In genomic region chrX:153494061-153494460, GRCh38 we compare ENCODE assay signal across 18 cellular contexts. TPM values are rescaled to one million over a fixed set of nuclear protein-coding genes. Genes with fewer than 3 reads are reported as not detected.
DNase-seq lines count a peak whose midpoint lies in the region; ATAC-seq and TF ChIP-seq lines count a peak whose summit lies in the region.
"Had no signal": no experiment of that assay in that cellular context is flagged by ENCODE, and none has a peak within 500 bp of the region (broad histone marks: within the 10 kb centered on the region; RNA-seq: fewer than 3 reads in every experiment).

No MANE protein-coding gene starts in this region.

- H3K4me1 ChIP-seq in lower lobe of right lung (no peaks in the 10 kb centered on the region), tibial artery (peaks cover 0 to 64% (median 43%) of the 10 kb centered on the region in 4 donors), endodermal cell (ENCODE audit: control insufficient read depth, insufficient read depth, low read length) (no peaks in the 10 kb centered on the region)
- H3K4me1 ChIP-seq: upper lobe of right lung had no signal

- TF ChIP-seq CTCF in choroid plexus epithelial cell (conservative IDR thresholded peaks at IDR 0.05; ENCODE audit: low read depth, low read length) (no peak), lower lobe of right lung (IDR thresholded peaks at IDR 0.05) (no peak), tibial artery (IDR thresholded peaks at IDR 0.05) (no peak), endodermal cell (conservative IDR thresholded peaks at IDR 0.05) (no peak)

- intact Hi-C loops in lower lobe of right lung (cut with DNase I) = no loop called here
- intact Hi-C loops in tibial artery (cut with DNase I; ENCODE audit: low total_unique reads) = no loop called here

- no peak overlapping the region for H3K9ac ChIP-seq in endodermal cell (ENCODE audit: extremely low read depth, low read length, poor library complexity, severe bottlenecking)

- ATAC-seq in lower lobe of right lung = no peak
- no peak for ATAC-seq in GM21576 (IDR thresholded peaks at IDR 0.05; ENCODE audit: unreplicated experiment)
- ATAC-seq: naive thymus-derived CD8-positive, alpha-beta T cell; T-cell had no signal

- H3K27me3 ChIP-seq in lower lobe of right lung (ENCODE audit: low read depth) = no peaks in the 10 kb centered on the region
- H3K27me3 ChIP-seq in tibial artery = no peaks in the 10 kb centered on the region
- H3K27me3 ChIP-seq in endodermal cell (ENCODE audit: control insufficient read depth, insufficient read depth, low read length, poor library complexity, severe bottlenecking) = no peaks in the 10 kb centered on the region
- H3K27me3 ChIP-seq: cardiac muscle cell, upper lobe of right lung had no signal

- no peaks in the 10 kb centered on the region for H3K27me3 Mint-ChIP-seq in endodermal cell (ENCODE audit: insufficient read depth)
- H3K27me3 Mint-ChIP-seq: activated B cell treated with CpG ODN at 0.5 μM for 24 hours had no signal

- no peak overlapping the region for H3K27ac Mint-ChIP-seq in endodermal cell
- H3K27ac Mint-ChIP-seq: activated B cell treated with CpG ODN at 0.5 μM for 24 hours, T-cell had no signal

- peaks cover 48% of the 10 kb centered on the region for H3K9me3 Mint-ChIP-seq in endodermal cell
- H3K9me3 Mint-ChIP-seq: activated B cell treated with CpG ODN at 0.5 μM for 24 hours; naive thymus-derived CD8-positive, alpha-beta T cell; T-cell had no signal

- 85 to 100% methylated on average over 1 to 9 of the region's 12 CpGs for WGBS in endodermal cell (ENCODE audit: insufficient coverage in 1 of 2, insufficient read length in 1 of 2), 2 experiments

- H3K9me3 ChIP-seq in lower lobe of right lung (no peaks in the 10 kb centered on the region), tibial artery (no peaks in the 10 kb centered on the region), endodermal cell (ENCODE audit: control insufficient read depth, low read length) (no peaks in the 10 kb centered on the region)
- H3K9me3 ChIP-seq: upper lobe of right lung had no signal

- peak; percentile 17 for DNase-seq in ELR (ENCODE audit: low read depth)
- peak; percentile 15 for DNase-seq in choroid plexus epithelial cell (ENCODE audit: low read depth)
- DNase-seq in lower lobe of right lung = no peak
- DNase-seq in tibial artery = peak in 1 of 2 donors; percentile 43
- no peak for DNase-seq in endodermal cell
- no peak for DNase-seq in NCI-H510A (lab: John Stamatoyannopoulos, UW)
- DNase-seq: activated B cell treated with CpG ODN at 0.5 μM for 24 hours; activated naive CD4-positive, alpha-beta T cell treated with Interleukin-2 at 50 U/mL for 16 hours; DMS53; naive thymus-derived CD8-positive, alpha-beta T cell; NCI-H2029 treated with DMSO at 0.1 percent for 48 hours; NCI-H526; stimulated activated CD4-positive, alpha-beta T cell treated with anti-CD3 and anti-CD28 coated beads, Interleukin-4, amount 100 ng/mL, for 1 hour; T-cell; upper lobe of right lung had no signal

- H3K4me3 ChIP-seq in choroid plexus epithelial cell (ENCODE audit: low read depth, low read length) (no peak overlapping the region), lower lobe of right lung (peak overlapping the region; percentile 8), tibial artery (peak overlapping the region; percentile 64 to 69), endodermal cell (ENCODE audit: low read length) (no peak overlapping the region)
- H3K4me3 ChIP-seq: cardiac muscle cell, upper lobe of right lung had no signal

- no peaks in the 10 kb centered on the region for H3K4me1 Mint-ChIP-seq in endodermal cell
- H3K4me1 Mint-ChIP-seq: activated B cell treated with CpG ODN at 0.5 μM for 24 hours, T-cell had no signal

- no peak overlapping the region for H3K4me3 Mint-ChIP-seq in endodermal cell
- H3K4me3 Mint-ChIP-seq: activated B cell treated with CpG ODN at 0.5 μM for 24 hours; naive thymus-derived CD8-positive, alpha-beta T cell; T-cell had no signal

- H3K27ac ChIP-seq in lower lobe of right lung (peak overlapping the region; percentile 36), tibial artery (peak overlapping the region; percentile 86 to 93), endodermal cell (ENCODE audit: low read depth, low read length) (no peak overlapping the region)
- H3K27ac ChIP-seq: cardiac muscle cell, upper lobe of right lung had no signal

- H3K36me3 ChIP-seq in lower lobe of right lung (no peaks in the 10 kb centered on the region), tibial artery (no peaks in the 10 kb centered on the region), endodermal cell (ENCODE audit: control insufficient read depth, insufficient read depth, low read length) (no peaks in the 10 kb centered on the region)
- H3K36me3 ChIP-seq: cardiac muscle cell, upper lobe of right lung had no signal

- no peaks in the 10 kb centered on the region for H3K36me3 Mint-ChIP-seq in endodermal cell (ENCODE audit: low read depth)
- H3K36me3 Mint-ChIP-seq: naive thymus-derived CD8-positive, alpha-beta T cell; T-cell had no signal

RNA-seq across cellular contexts. Expression of gene BGN, which starts 0.7 kb away (rescaled TPM):
- total RNA-seq in lower lobe of right lung = 157 TPM
- total RNA-seq in endodermal cell = 1 to 10 TPM; 1.2 to 1.6 TPM
- polyA plus RNA-seq in endodermal cell (2013, experiment 1 of 2) = 19.2 TPM
- polyA plus RNA-seq in endodermal cell (2013, experiment 2 of 2) = 20.4 TPM
- total RNA-seq: activated B cell treated with CpG ODN at 0.5 μM for 24 hours; naive thymus-derived CD8-positive, alpha-beta T cell had no signal
- polyA plus RNA-seq: naive thymus-derived CD8-positive, alpha-beta T cell had no signal

RNA-seq across cellular contexts. Expression of gene ATP2B3, which starts 23.4 kb away (rescaled TPM):
- total RNA-seq in lower lobe of right lung = not detected
- not detected for total RNA-seq in endodermal cell
- polyA plus RNA-seq in endodermal cell (2013, experiment 1 of 2) = 0.39 TPM
- polyA plus RNA-seq in endodermal cell (2013, experiment 2 of 2) = 0.37 TPM
- total RNA-seq: activated B cell treated with CpG ODN at 0.5 μM for 24 hours; naive thymus-derived CD8-positive, alpha-beta T cell; pulmonary artery endothelial cell; upper lobe of right lung had no signal
- polyA plus RNA-seq: naive thymus-derived CD8-positive, alpha-beta T cell had no signal

RNA-seq across cellular contexts. Expression of gene HAUS7, which starts 23.7 kb away (rescaled TPM):
- total RNA-seq in lower lobe of right lung = 22.7 TPM
- total RNA-seq in endodermal cell = 10 to 100 TPM; 28.7 to 30.9 TPM
- 22.3 TPM for polyA plus RNA-seq in endodermal cell (2013, experiment 1 of 2)
- 18.2 TPM for polyA plus RNA-seq in endodermal cell (2013, experiment 2 of 2)

RNA-seq across cellular contexts. Expression of gene TREX2, which starts 48.2 kb away (rescaled TPM):
- total RNA-seq in lower lobe of right lung (0.80 TPM), endodermal cell (under 1 TPM; 0.35 to 0.70 TPM)
- not detected for polyA plus RNA-seq in endodermal cell (2013, experiment 1 of 2)
- not detected for polyA plus RNA-seq in endodermal cell (2013, experiment 2 of 2)
- polyA plus RNA-seq: cardiac muscle cell had no signal

Comparison
In these comparisons a context has a peak if more than half of its experiments do, and no peak if none do; other contexts are left out.
1. DNase-seq: peak in ELR (single experiment) and choroid plexus epithelial cell (single experiment); none in lower lobe of right lung (single experiment), endodermal cell (single experiment) and NCI-H510A (single experiment).
2. H3K4me3 ChIP-seq: peak in lower lobe of right lung (single experiment) and tibial artery (2 of 2); none in choroid plexus epithelial cell (single experiment) and endodermal cell (single experiment).
3. RNA of gene BGN, which starts 0.7 kb away (total RNA-seq): 157 TPM in lower lobe of right lung (single experiment); 1.2 to 1.6 TPM in endodermal cell; every median in the first group is over 10 times any median in the second.